8 cellular contexts compared by ENCODE assay signal in the genomic region with DNA sequence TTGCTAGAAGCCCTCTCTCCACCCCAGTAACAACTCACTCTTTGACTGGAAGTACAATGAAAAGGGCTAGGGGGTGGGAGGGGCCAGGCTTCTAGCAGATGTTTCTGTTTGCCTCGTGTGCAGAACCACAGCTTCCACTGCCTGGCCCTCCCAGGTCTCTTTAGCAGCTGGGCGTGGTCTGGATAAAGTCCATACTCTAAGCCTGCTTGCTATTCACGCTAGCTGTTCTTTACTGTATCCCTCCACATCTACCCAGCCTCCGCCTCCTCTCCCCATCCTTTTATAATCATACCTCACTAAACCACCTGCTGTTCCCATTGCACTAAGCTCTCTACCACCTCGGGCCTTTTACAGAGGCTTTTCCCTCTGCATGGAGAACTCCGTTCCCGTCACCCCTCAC.
A peak's percentile ranks its signal among the peaks of the same experiment; 100 is the strongest.
DNase-seq lines count a peak whose midpoint lies in the region; ATAC-seq, FAIRE-seq and TF ChIP-seq lines count a peak whose summit lies in the region.

No MANE protein-coding gene starts in this region.

- H3K36me3 ChIP-seq in CD4-positive, alpha-beta memory T cell (ENCODE audit: insufficient read depth, low read length): no peaks in the 10 kb centered on the region
- H3K36me3 ChIP-seq in HEK293 (ENCODE audit: control insufficient read depth in 2 of 2, insufficient read depth in 1 of 2, low read length in 2 of 2): no peaks in the 10 kb centered on the region

- no peaks in the 10 kb centered on the region for H3K9me3 Mint-ChIP-seq in CD4-positive, alpha-beta memory T cell

- no peak for FAIRE-seq in frontal cortex (lab: Jason Lieb, UNC)

- H3K4me1 Mint-ChIP-seq in CD4-positive, alpha-beta memory T cell: peaks cover 13 to 38% (median 31%) of the 10 kb centered on the region in 4 donors

- H3K27ac ChIP-seq in CD4-positive, alpha-beta memory T cell (ENCODE audit: low read depth, low read length): no peak overlapping the region
- H3K27ac ChIP-seq in HEK293 (ENCODE audit: extremely low read depth, low read depth, low read length): no peak overlapping the region
- peak overlapping the region in 54 of 59 donors; percentile 10 to 89 (median 70) for H3K27ac ChIP-seq in dorsolateral prefrontal cortex
- H3K27ac ChIP-seq in right cardiac atrium (ENCODE audit: low read length): no peak overlapping the region

- H3K27me3 ChIP-seq in CD4-positive, alpha-beta memory T cell (ENCODE audit: insufficient read depth, low read length): no peaks in the 10 kb centered on the region
- H3K27me3 ChIP-seq in dorsolateral prefrontal cortex (no peaks in the 10 kb centered on the region), right cardiac atrium (ENCODE audit: control insufficient read depth, insufficient read depth) (no peaks in the 10 kb centered on the region)

- ATAC-seq in right cardiac atrium: no peak

- POLR2A ChIA-PET in CD4-positive, alpha-beta memory T cell (lab: Charles Lee; ENCODE audit: partially characterized antibody): no interaction called here
- POLR2A ChIA-PET in HEK293 (lab: Yijun Ruan, JAX): no interaction called here

- 74% methylated on average over 7 of the region's 7 CpGs for WGBS in right cardiac atrium

- intact Hi-C loops in CD4-positive, alpha-beta memory T cell (cut with micrococcal nuclease): no loop called here
- intact Hi-C loops in dorsolateral prefrontal cortex (cut with DNase I) (loop anchor here in 1 of 2 donors (5.0 kb wide), 1 partner anchor 69 kb away; no protein-coding TSS in a partner anchor), right cardiac atrium (cut with DNase I) (no loop called here)

- no peak overlapping the region for H3K4me3 Mint-ChIP-seq in CD4-positive, alpha-beta memory T cell

- no peak overlapping the region for H3K4me3 ChIP-seq in CD4-positive, alpha-beta memory T cell (ENCODE audit: low read length in 2 of 2)
- H3K4me3 ChIP-seq in HEK293 (ENCODE audit: low read depth, low read length) (no peak overlapping the region), dorsolateral prefrontal cortex (peak overlapping the region in 1 of 59 donors; percentile 8), right cardiac atrium (ENCODE audit: low read length) (no peak overlapping the region)

- CTCF ChIA-PET in CD4-positive, alpha-beta memory T cell (lab: Charles Lee; ENCODE audit: partially characterized antibody): no interaction called here
- CTCF ChIA-PET in HEK293 (lab: Yijun Ruan, JAX): interaction anchor here (0.6 to 1.1 kb wide), 2 partner anchors 7 to 384 kb away, joined by 3 read pairs; no protein-coding TSS in a partner anchor

- peaks cover 15% of the 10 kb centered on the region for H3K4me1 ChIP-seq in CD4-positive, alpha-beta memory T cell (ENCODE audit: insufficient read depth, low read length)
- peaks cover 8% of the 10 kb centered on the region for H3K4me1 ChIP-seq in HEK293 (ENCODE audit: control insufficient read depth, insufficient read depth, low read length)
- H3K4me1 ChIP-seq in right cardiac atrium (ENCODE audit: control insufficient read depth, insufficient read depth, low read length): no peaks in the 10 kb centered on the region

- TF ChIP-seq CTCF in HEK293 (tag by site-specific recombination; IDR thresholded peaks at IDR 0.05) (no peak), dorsolateral prefrontal cortex (IDR thresholded peaks at IDR 0.05 in 54 of 56, conservative IDR thresholded peaks at IDR 0.05 in 2 of 56; ENCODE audit: low read depth in 1 of 56, partially characterized antibody in 56 of 56) (no peak)

- DNase-seq in CD4-positive, alpha-beta memory T cell: no peak
- peak; percentile 55 for DNase-seq in NCI-H446 treated with DMSO at 0.1 percent for 48 hours (lab: John Stamatoyannopoulos, UW)
- peak in 2 of 10 donors; percentile 46 to 59 for DNase-seq in dorsolateral prefrontal cortex
- no peak for DNase-seq in frontal cortex (ENCODE audit: low spot score in 2 of 2)
- DNase-seq in activated T-cell treated with anti-CD3 and anti-CD28 coated beads, Interleukin-2, amount 50 U/mL, for 1 hour: no peak
- DNase-seq in right cardiac atrium: no peak
- no peak for DNase-seq in NOMO-1 (lab: John Stamatoyannopoulos, UW; ENCODE audit: unreplicated experiment in 2 of 2)

- no peaks in the 10 kb centered on the region for H3K36me3 Mint-ChIP-seq in CD4-positive, alpha-beta memory T cell

- no peaks in the 10 kb centered on the region for H3K9me3 ChIP-seq in CD4-positive, alpha-beta memory T cell (ENCODE audit: control insufficient read depth in 1 of 2, low read length in 2 of 2)
- H3K9me3 ChIP-seq in HEK293 (ENCODE audit: control insufficient read depth, insufficient read depth, low read depth, low read length) (no peaks in the 10 kb centered on the region), right cardiac atrium (ENCODE audit: control insufficient read depth, low read length) (no peaks in the 10 kb centered on the region)

- peak overlapping the region in 4 of 7 donors; percentile 70 to 81 (median 76) for H3K27ac Mint-ChIP-seq in CD4-positive, alpha-beta memory T cell

- H3K27me3 Mint-ChIP-seq in CD4-positive, alpha-beta memory T cell: no peaks in the 10 kb centered on the region

TF ChIP-seq in HEK293, 187 proteins besides CTCF, POLR2A, EP300 and RAD21 (continues in another document):
- TF ChIP-seq BCL11A (tag by site-specific recombination; IDR thresholded peaks at IDR 0.05; ENCODE audit: low read depth) (no peak), ZNF416 (tag by site-specific recombination; IDR thresholded peaks at IDR 0.05) (no peak), GLIS1 (tag by site-specific recombination; IDR thresholded peaks at IDR 0.05) (peak; percentile 17; the same call in 1 of the 2 replicates), ZNF558 (tag by site-specific recombination; IDR thresholded peaks at IDR 0.05) (no peak), ZNF10 (tag by site-specific recombination; IDR thresholded peaks at IDR 0.05) (no peak), ZNF561 (tag by site-specific recombination; IDR thresholded peaks at IDR 0.05; ENCODE audit: borderline replicate concordance) (no peak), ZNF670 (tag by site-specific recombination; IDR thresholded peaks at IDR 0.05; ENCODE audit: low read depth) (no peak), ZNF114 (tag by site-specific recombination; IDR thresholded peaks at IDR 0.05) (no peak), ZNF600 (tag by site-specific recombination; IDR thresholded peaks at IDR 0.05) (peak; percentile 84), ZNF707 (tag by site-specific recombination; IDR thresholded peaks at IDR 0.05) (no peak), ZBTB7A (tag by site-specific recombination; IDR thresholded peaks at IDR 0.05; ENCODE audit: low read depth) (no peak), ZNF777 (tag by site-specific recombination; IDR thresholded peaks at IDR 0.05; ENCODE audit: borderline replicate concordance) (no peak), ZNF19 (tag by site-specific recombination; IDR thresholded peaks at IDR 0.05; ENCODE audit: low read depth) (no peak), KLF1 (tag by site-specific recombination; IDR thresholded peaks at IDR 0.05) (peak; percentile 59), ZNF768 (tag by site-specific recombination; IDR thresholded peaks at IDR 0.05) (no peak), ZSCAN30 (tag by site-specific recombination; IDR thresholded peaks at IDR 0.05) (no peak)
- TF ChIP-seq, protein P1, sequence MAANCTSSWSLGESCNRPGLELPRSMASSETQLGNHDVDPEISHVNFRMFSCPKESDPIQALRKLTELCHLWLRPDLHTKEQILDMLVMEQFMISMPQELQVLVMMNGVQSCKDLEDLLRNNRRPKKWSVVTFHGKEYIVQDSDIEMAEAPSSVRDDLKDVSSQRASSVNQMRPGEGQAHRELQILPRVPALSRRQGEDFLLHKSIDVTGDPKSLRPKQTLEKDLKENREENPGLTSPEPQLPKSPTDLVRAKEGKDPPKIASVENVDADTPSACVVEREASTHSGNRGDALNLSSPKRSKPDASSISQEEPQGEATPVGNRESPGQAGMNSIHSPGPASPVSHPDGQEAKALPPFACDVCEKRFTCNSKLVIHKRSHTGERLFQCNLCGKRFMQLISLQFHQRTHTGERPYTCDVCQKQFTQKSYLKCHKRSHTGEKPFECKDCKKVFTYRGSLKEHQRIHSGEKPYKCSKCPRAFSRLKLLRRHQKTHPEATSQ (tag by site-specific recombination; IDR thresholded peaks at IDR 0.05): no peak
- TF ChIP-seq, protein P2, sequence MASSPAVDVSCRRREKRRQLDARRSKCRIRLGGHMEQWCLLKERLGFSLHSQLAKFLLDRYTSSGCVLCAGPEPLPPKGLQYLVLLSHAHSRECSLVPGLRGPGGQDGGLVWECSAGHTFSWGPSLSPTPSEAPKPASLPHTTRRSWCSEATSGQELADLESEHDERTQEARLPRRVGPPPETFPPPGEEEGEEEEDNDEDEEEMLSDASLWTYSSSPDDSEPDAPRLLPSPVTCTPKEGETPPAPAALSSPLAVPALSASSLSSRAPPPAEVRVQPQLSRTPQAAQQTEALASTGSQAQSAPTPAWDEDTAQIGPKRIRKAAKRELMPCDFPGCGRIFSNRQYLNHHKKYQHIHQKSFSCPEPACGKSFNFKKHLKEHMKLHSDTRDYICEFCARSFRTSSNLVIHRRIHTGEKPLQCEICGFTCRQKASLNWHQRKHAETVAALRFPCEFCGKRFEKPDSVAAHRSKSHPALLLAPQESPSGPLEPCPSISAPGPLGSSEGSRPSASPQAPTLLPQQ (tag by site-specific recombination; IDR thresholded peaks at IDR 0.05): no peak
- TF ChIP-seq, protein P3, sequence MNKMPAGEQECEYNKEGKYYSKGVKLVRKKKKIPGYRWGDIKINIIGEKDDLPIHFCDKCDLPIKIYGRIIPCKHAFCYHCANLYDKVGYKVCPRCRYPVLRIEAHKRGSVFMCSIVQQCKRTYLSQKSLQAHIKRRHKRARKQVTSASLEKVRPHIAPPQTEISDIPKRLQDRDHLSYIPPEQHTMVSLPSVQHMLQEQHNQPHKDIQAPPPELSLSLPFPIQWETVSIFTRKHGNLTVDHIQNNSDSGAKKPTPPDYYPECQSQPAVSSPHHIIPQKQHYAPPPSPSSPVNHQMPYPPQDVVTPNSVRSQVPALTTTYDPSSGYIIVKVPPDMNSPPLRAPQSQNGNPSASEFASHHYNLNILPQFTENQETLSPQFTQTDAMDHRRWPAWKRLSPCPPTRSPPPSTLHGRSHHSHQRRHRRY (tag by site-specific recombination; IDR thresholded peaks at IDR 0.05): no peak
- TF ChIP-seq, protein P4, sequence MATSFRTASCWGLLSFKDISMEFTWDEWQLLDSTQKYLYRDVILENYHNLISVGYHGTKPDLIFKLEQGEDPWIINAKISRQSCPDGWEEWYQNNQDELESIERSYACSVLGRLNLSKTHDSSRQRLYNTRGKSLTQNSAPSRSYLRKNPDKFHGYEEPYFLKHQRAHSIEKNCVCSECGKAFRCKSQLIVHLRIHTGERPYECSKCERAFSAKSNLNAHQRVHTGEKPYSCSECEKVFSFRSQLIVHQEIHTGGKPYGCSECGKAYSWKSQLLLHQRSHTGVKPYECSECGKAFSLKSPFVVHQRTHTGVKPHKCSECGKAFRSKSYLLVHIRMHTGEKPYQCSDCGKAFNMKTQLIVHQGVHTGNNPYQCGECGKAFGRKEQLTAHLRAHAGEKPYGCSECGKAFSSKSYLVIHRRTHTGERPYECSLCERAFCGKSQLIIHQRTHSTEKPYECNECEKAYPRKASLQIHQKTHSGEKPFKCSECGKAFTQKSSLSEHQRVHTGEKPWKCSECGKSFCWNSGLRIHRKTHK (tag by site-specific recombination; IDR thresholded peaks at IDR 0.05): no peak

Comparison
In these comparisons a context has a peak if more than half of its experiments do, and no peak if none do; other contexts are left out.
1. H3K27ac ChIP-seq: peak in dorsolateral prefrontal cortex (54 of 59); none in CD4-positive, alpha-beta memory T cell (single experiment), HEK293 (single experiment) and right cardiac atrium (single experiment).